ENCODE assay signal across 29 cellular contexts in genomic region chr2:189538402-189538801, GRCh38.
"Had no signal": no experiment of that assay in that cellular context is flagged by ENCODE, and none has a peak within 500 bp of the region (broad histone marks: within the 10 kb centered on the region; RNA-seq: fewer than 3 reads in every experiment).

No MANE protein-coding gene starts in this region.

- H3K27me3 ChIP-seq: colonic mucosa, esophagus muscularis mucosa, esophagus squamous epithelium, foreskin keratinocyte, gastrocnemius medialis, gastroesophageal sphincter, heart left ventricle, heart right ventricle had no signal

- H3K4me3 Mint-ChIP-seq: dendritic cell treated with granulocyte-macrophage colony-stimulating factor and Interleukin-4, amounts not matched to agents 40 ng/mL and 50 ng/mL, for 4 days; effector memory CD8-positive, alpha-beta T cell; endodermal cell had no signal

- H3K27ac ChIP-seq: colonic mucosa, coronary artery, dorsolateral prefrontal cortex, epithelial cell of prostate, esophagus muscularis mucosa, esophagus squamous epithelium, foreskin keratinocyte, gastrocnemius medialis, gastroesophageal sphincter, heart left ventricle, heart right ventricle had no signal

- H3K4me1 ChIP-seq: colonic mucosa, foreskin keratinocyte had no signal

- H3K9me3 ChIP-seq: colonic mucosa, esophagus muscularis mucosa, esophagus squamous epithelium, gastrocnemius medialis, gastroesophageal sphincter had no signal

- H3K9me3 Mint-ChIP-seq: effector memory CD8-positive, alpha-beta T cell; endodermal cell had no signal

- H3K27me3 Mint-ChIP-seq: dendritic cell treated with granulocyte-macrophage colony-stimulating factor and Interleukin-4, amounts not matched to agents 40 ng/mL and 50 ng/mL, for 4 days had no signal

- H3K36me3 ChIP-seq: colonic mucosa, esophagus muscularis mucosa, esophagus squamous epithelium, gastrocnemius medialis, gastroesophageal sphincter, heart left ventricle, heart right ventricle had no signal

- H3K27ac Mint-ChIP-seq: dendritic cell treated with granulocyte-macrophage colony-stimulating factor and Interleukin-4, amounts not matched to agents 40 ng/mL and 50 ng/mL, for 4 days; effector memory CD8-positive, alpha-beta T cell; endodermal cell had no signal

- ATAC-seq: effector memory CD8-positive, alpha-beta T cell; esophagus mucosa; foreskin keratinocyte; gastrocnemius medialis; gastroesophageal sphincter; heart left ventricle; heart right ventricle had no signal

- DNase-seq: colonic mucosa; cortex of kidney; dermis blood vessel endothelial cell; dorsolateral prefrontal cortex; effector CD4-positive, alpha-beta T cell; effector CD8-positive, alpha-beta T cell; effector memory CD4-positive, alpha-beta T cell; effector memory CD8-positive, alpha-beta T cell; endodermal cell; erythroblast; esophagus squamous epithelium; foreskin fibroblast; foreskin keratinocyte; foreskin melanocyte; gastrocnemius medialis; glutamatergic neuron; head of caudate nucleus; heart left ventricle; heart right ventricle had no signal

- H3K4me3 ChIP-seq: colonic mucosa, coronary artery, dorsolateral prefrontal cortex, esophagus muscularis mucosa, esophagus squamous epithelium, gastrocnemius medialis, gastroesophageal sphincter, heart left ventricle, heart right ventricle had no signal

- FAIRE-seq: colon, endometrium, endothelial cell of umbilical vein, frontal cortex had no signal
